In the genomic region with DNA sequence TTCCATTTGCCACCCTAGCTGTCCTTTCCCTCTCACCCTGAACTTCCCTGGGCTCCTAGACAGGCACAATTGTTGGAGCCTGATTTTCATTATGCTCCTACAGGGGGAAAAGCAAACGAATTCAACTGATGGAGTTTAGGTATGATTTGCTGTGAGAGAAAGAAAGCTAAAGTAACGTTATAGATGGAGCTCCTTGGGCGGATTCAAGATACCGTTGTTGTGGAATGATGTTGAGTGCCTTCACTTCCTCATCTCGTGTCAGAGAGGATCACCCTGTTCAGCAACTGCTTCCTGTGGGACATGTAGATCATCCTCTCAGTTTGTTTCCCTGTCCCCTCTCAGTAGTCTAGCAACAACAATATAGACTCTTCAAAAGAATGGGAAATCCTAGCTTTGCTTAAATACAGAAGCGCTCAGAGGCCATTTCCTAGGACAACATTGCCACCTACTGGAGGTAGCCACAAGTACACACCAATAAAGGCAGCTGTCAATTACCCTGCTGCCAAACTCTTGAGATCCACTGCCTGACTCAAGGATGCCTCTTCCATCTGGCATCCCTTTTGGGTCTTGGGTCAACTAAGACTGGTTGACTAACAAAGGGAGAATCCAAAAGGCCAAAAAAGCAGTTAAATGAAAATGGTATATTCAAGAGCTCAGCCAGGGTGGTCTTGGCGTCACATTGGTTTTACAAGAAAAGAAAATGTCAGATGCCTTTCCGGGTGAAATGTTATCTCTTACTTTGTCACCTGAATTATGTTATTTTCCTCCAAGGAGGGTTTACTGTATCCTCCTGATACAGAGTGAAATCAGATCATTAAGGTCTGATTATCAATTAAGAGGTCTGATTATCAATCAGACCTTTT, we compare ENCODE assay signal across 8 cellular contexts. TPM values are rescaled to one million over a fixed set of nuclear protein-coding genes. Genes with fewer than 3 reads are reported as not detected.
DNase-seq lines count a peak whose midpoint lies in the region; ATAC-seq, FAIRE-seq and TF ChIP-seq lines count a peak whose summit lies in the region.

No MANE protein-coding gene starts in this region.

- H3K36me3 ChIP-seq in small intestine (ENCODE audit: control insufficient read depth in 2 of 2, insufficient read depth in 2 of 2, low read length in 2 of 2) = no peaks in the 10 kb centered on the region

- TF ChIP-seq CTCF in GM12875 (IDR thresholded peaks at IDR 0.05; ENCODE audit: borderline replicate concordance, insufficient read depth, low read depth, low read length) (peak; percentile 64), astrocyte of the cerebellum (IDR thresholded peaks at IDR 0.05; ENCODE audit: low read depth, low read length, missing control alignments) (peak; percentile 80)

- in situ Hi-C loops in astrocyte of the cerebellum (cut with HindIII; ENCODE audit: low sequenced_read_pairs) = no loop called here

- H3K27me3 ChIP-seq in small intestine (ENCODE audit: control insufficient read depth in 2 of 2, insufficient read depth in 2 of 2, low read length in 2 of 2) = no peaks in the 10 kb centered on the region

- no peak overlapping the region for H3K4me3 ChIP-seq in GM12875 (ENCODE audit: low read depth, low read length)
- no peak overlapping the region for H3K4me3 ChIP-seq in astrocyte of the cerebellum (ENCODE audit: low read depth, low read length)
- no peak overlapping the region for H3K4me3 ChIP-seq in small intestine (ENCODE audit: low read depth in 1 of 2, low read length in 2 of 2)

- FAIRE-seq in A204.1 (lab: Jason Lieb, UNC) = peak; percentile 76
- no peak for FAIRE-seq in small intestine (lab: Jason Lieb, UNC)

- no peak overlapping the region for H3K27ac ChIP-seq in small intestine (ENCODE audit: low read depth in 1 of 2, low read length in 1 of 2)

- DNase-seq in NAMALWA (ENCODE audit: low spot score) = peak; percentile 87
- peak; percentile 61 for DNase-seq in SKM-1 (lab: John Stamatoyannopoulos, UW; ENCODE audit: unreplicated experiment)
- DNase-seq in astrocyte of the cerebellum (ENCODE audit: low read depth) = peak; percentile 56
- DNase-seq in hepatic stellate cell (ENCODE audit: low spot score) = peak; percentile 56
- DNase-seq in small intestine = peak; percentile 71

- no peaks in the 10 kb centered on the region for H3K9me3 ChIP-seq in small intestine (ENCODE audit: control insufficient read depth, low read depth)

- 37 to 43% (median 40%) methylated on average over 8 of the region's 8 CpGs for WGBS in small intestine, 3 donors

- peak; percentile 91 for ATAC-seq in HG02642 (IDR thresholded peaks at IDR 0.05; ENCODE audit: poor library complexity, unreplicated experiment)

- H3K4me1 ChIP-seq in small intestine (ENCODE audit: control insufficient read depth in 2 of 2, insufficient read depth in 1 of 2, low read depth in 1 of 2, low read length in 1 of 2) = no peaks in the 10 kb centered on the region

RNA-seq across cellular contexts. Expression of a gene that starts 13.5 kb away (rescaled TPM):
- polyA plus RNA-seq in small intestine = 10 to 100 TPM; 12.2 to 23.8 (median 21.0) TPM

RNA-seq across cellular contexts. Expression of a gene that starts 15.8 kb away (rescaled TPM):
- 10 to 100 TPM; 16.2 to 19.5 (median 17.9) TPM for polyA plus RNA-seq in small intestine

RNA-seq across cellular contexts. Expression of a gene that starts 51.4 kb away (rescaled TPM):
- 1 to 10 TPM in 1 of 3 donors, under 1 TPM in 2; 0.54 to 5.9 (median 0.89) TPM for polyA plus RNA-seq in small intestine

RNA-seq across cellular contexts. Expression of a gene that starts 54.3 kb away (rescaled TPM):
- 1 to 10 TPM; 1.8 to 8.8 (median 6.5) TPM for polyA plus RNA-seq in small intestine
